Comparison of ENCODE assay signal across 12 cellular contexts in genomic region chr7:17123020-17123419, GRCh38.
DNase-seq lines count a peak whose midpoint lies in the region; ATAC-seq and TF ChIP-seq lines count a peak whose summit lies in the region.
"Had no signal": no experiment of that assay in that cellular context is flagged by ENCODE, and none has a peak within 500 bp of the region (broad histone marks: within the 10 kb centered on the region; RNA-seq: fewer than 3 reads in every experiment).

No MANE protein-coding gene starts in this region.

- in situ Hi-C loops in astrocyte of the cerebellum (cut with HindIII; ENCODE audit: low sequenced_read_pairs) = no loop called here

- intact Hi-C loops in sciatic nerve (cut with DNase I) = no loop called here
- intact Hi-C loops in testis (cut with DNase I; ENCODE audit: low total_unique reads) = no loop called here

- peak; percentile 56 for DNase-seq in astrocyte of the cerebellum (ENCODE audit: low read depth)
- DNase-seq in sciatic nerve (ENCODE audit: low spot score) = no peak
- no peak for DNase-seq in NCI-H1694 treated with DMSO at 0.1 percent for 48 hours (lab: John Stamatoyannopoulos, UW)
- DNase-seq in testis = no peak
- DNase-seq in activated CD4-positive, alpha-beta T cell treated with anti-CD3 and anti-CD28 coated beads, Interleukin-2, amount 50 U/mL, for 48 hours = no peak
- DNase-seq: central memory CD4-positive, alpha-beta T cell; naive thymus-derived CD8-positive, alpha-beta T cell; RPMI8226; stomach had no signal

- 78 to 89% methylated on average over 4 of the region's 4 CpGs for WGBS in testis, 2 donors

- H3K4me3 ChIP-seq in astrocyte of the cerebellum (ENCODE audit: low read depth, low read length) (no peak overlapping the region), testis (no peak overlapping the region)
- H3K4me3 ChIP-seq: stomach had no signal

- no peak overlapping the region for H3K27ac ChIP-seq in testis
- H3K27ac ChIP-seq: stomach had no signal

- no peaks in the 10 kb centered on the region for H3K4me1 ChIP-seq in testis
- H3K4me1 ChIP-seq: stomach had no signal

- no peak for TF ChIP-seq POLR2A in testis (IDR thresholded peaks at IDR 0.05)

- ATAC-seq in GM19043 (IDR thresholded peaks at IDR 0.05; ENCODE audit: low read depth, unreplicated experiment) = peak; percentile 40
- ATAC-seq in HG03280 (IDR thresholded peaks at IDR 0.05; ENCODE audit: unreplicated experiment) = peak; percentile 31
- peak; percentile 38 for ATAC-seq in sciatic nerve
- no peak for ATAC-seq in HG03460 (IDR thresholded peaks at IDR 0.05; ENCODE audit: unreplicated experiment)
- ATAC-seq: naive thymus-derived CD8-positive, alpha-beta T cell had no signal

- no peak for TF ChIP-seq CTCF in astrocyte of the cerebellum (IDR thresholded peaks at IDR 0.05; ENCODE audit: low read depth, low read length, missing control alignments)
- no peak for TF ChIP-seq CTCF in testis (IDR thresholded peaks at IDR 0.05)

- H3K36me3 ChIP-seq in testis (ENCODE audit: low read depth, missing control alignments) = no peaks in the 10 kb centered on the region
- H3K36me3 ChIP-seq: stomach had no signal

- H3K27me3 ChIP-seq in testis = no peaks in the 10 kb centered on the region
- H3K27me3 ChIP-seq: stomach had no signal

- no peaks in the 10 kb centered on the region for H3K9me3 ChIP-seq in testis
- H3K9me3 ChIP-seq: stomach had no signal
